In the genomic region with DNA sequence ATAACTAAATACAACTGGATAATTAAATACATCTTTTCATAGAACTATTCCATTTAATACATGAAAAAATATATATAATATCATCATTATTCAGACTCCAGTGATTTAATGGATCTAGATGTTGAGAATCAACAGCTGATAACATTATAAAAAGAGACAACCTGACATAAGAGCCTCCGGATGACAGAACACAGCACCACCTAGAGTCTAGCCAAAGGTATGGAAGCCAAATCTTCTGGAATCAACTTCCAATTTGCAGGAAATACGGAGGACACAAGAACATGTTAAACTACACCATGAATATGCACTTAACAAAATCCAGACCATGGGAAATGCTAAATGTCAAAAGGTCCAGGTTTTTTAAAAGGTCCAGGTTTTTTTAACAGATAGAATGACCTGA, we compare ENCODE assay signal across 8 cellular contexts. TPM values are rescaled to one million over a fixed set of nuclear protein-coding genes. Genes with fewer than 3 reads are reported as not detected.
DNase-seq lines count a peak whose midpoint lies in the region; ATAC-seq and TF ChIP-seq lines count a peak whose summit lies in the region.

No MANE protein-coding gene starts in this region.

- ATAC-seq in HG03378 (IDR thresholded peaks at IDR 0.05; ENCODE audit: unreplicated experiment) (no peak), GM19351 (IDR thresholded peaks at IDR 0.05; ENCODE audit: unreplicated experiment) (no peak)

- no peaks in the 10 kb centered on the region for H3K36me3 ChIP-seq in MG63

- TF ChIP-seq CTCF in AG09309 (IDR thresholded peaks at IDR 0.05; ENCODE audit: control insufficient read depth, insufficient read depth, low read depth, low read length, missing control alignments) (peak; percentile 77), HFF-Myc (IDR thresholded peaks at IDR 0.05; ENCODE audit: low read depth, low read length, missing control alignments) (peak; percentile 54), WI38 (IDR thresholded peaks at IDR 0.05; ENCODE audit: low read depth, low read length) (peak; percentile 44; the same call in 1 of the 2 replicates)

- DNase-seq in AG09309 (ENCODE audit: low read depth) (peak; percentile 10), HFF-Myc (ENCODE audit: extremely low read depth, low read depth) (no peak), iPS-NIHi7 (ENCODE audit: extremely low spot score) (peak; percentile 29), MG63 (no peak)
- no peak for DNase-seq in activated CD4-positive, alpha-beta T cell treated with anti-CD3 and anti-CD28 coated beads, Interleukin-2, amount 50 U/mL, for 4 hours

- no peaks in the 10 kb centered on the region for H3K27me3 ChIP-seq in MG63

- H3K4me3 ChIP-seq in AG09309 (ENCODE audit: control insufficient read depth, low read depth, low read length) (no peak overlapping the region), HFF-Myc (replicated peaks; ENCODE audit: low read depth, low read length) (no peak overlapping the region), WI38 (ENCODE audit: low read depth, low read length) (no peak overlapping the region), MG63 (no peak overlapping the region)

- H3K9me3 ChIP-seq in MG63 = no peaks in the 10 kb centered on the region

RNA-seq across cellular contexts. Expression of a gene that starts 55.0 kb away (rescaled TPM):
- 4.7 and 11.8 TPM in 2 replicates for total RNA-seq in MG63 (2014; rRNA removed; shearing (Covaris generic); ENCODE audit: low replicate concordance)

Comparison
In these comparisons a context has a peak if more than half of its experiments do, and no peak if none do; other contexts are left out.
1. DNase-seq: peak in AG09309 (single experiment) and iPS-NIHi7 (single experiment); none in HFF-Myc (single experiment), MG63 (single experiment) and activated CD4-positive, alpha-beta T cell treated with anti-CD3 and anti-CD28 coated beads, Interleukin-2, amount 50 U/mL, for 4 hours (0 of 2).
2. Peak in every context shown above with its lines, with median percentiles within 50 percentile points of each other: CTCF ChIP-seq.